1 cellular context compared by ENCODE assay signal in genomic region chr1:224503161-224504118, GRCh38.
TF ChIP-seq lines count a peak whose summit lies in the region.

No MANE protein-coding gene starts in this region.

TF ChIP-seq in K562, 482 proteins besides CTCF, POLR2A, EP300 and RAD21 (continued from another document and continues in another):
- TF ChIP-seq, protein P1, sequence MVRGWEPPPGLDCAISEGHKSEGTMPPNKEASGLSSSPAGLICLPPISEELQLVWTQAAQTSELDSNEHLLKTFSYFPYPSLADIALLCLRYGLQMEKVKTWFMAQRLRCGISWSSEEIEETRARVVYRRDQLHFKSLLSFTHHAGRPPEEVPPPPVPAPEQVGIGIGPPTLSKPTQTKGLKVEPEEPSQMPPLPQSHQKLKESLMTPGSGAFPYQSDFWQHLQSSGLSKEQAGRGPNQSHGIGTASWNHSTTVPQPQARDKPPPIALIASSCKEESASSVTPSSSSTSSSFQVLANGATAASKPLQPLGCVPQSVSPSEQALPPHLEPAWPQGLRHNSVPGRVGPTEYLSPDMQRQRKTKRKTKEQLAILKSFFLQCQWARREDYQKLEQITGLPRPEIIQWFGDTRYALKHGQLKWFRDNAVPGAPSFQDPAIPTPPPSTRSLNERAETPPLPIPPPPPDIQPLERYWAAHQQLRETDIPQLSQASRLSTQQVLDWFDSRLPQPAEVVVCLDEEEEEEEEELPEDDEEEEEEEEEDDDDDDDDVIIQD (CRISPR knock-in tag; IDR thresholded peaks at IDR 0.05): peak; percentile 65; the same call in 1 of the 2 replicates
- no peak for TF ChIP-seq ZNF133 (CRISPR knock-in tag; IDR thresholded peaks at IDR 0.05)
- TF ChIP-seq ZFPM2 (CRISPR knock-in tag; IDR thresholded peaks at IDR 0.05): no peak
- no peak for TF ChIP-seq TCF15 (CRISPR knock-in tag; IDR thresholded peaks at IDR 0.05)
- no peak for TF ChIP-seq ZNF217 (CRISPR knock-in tag; IDR thresholded peaks at IDR 0.05)
- peak; percentile 59; the same call in 1 of the 2 replicates for TF ChIP-seq ZNF316 (IDR thresholded peaks at IDR 0.05)
- TF ChIP-seq CC2D1A (IDR thresholded peaks at IDR 0.05): peak; percentile 96; the same call in 1 of the 2 replicates
- TF ChIP-seq STAT5B (CRISPR knock-in tag; IDR thresholded peaks at IDR 0.05): no peak
- TF ChIP-seq KLF10 (CRISPR knock-in tag; IDR thresholded peaks at IDR 0.05): no peak
- no peak for TF ChIP-seq RBM15 (IDR thresholded peaks at IDR 0.05; ENCODE audit: insufficient read depth, low read length)
- TF ChIP-seq, protein P2, sequence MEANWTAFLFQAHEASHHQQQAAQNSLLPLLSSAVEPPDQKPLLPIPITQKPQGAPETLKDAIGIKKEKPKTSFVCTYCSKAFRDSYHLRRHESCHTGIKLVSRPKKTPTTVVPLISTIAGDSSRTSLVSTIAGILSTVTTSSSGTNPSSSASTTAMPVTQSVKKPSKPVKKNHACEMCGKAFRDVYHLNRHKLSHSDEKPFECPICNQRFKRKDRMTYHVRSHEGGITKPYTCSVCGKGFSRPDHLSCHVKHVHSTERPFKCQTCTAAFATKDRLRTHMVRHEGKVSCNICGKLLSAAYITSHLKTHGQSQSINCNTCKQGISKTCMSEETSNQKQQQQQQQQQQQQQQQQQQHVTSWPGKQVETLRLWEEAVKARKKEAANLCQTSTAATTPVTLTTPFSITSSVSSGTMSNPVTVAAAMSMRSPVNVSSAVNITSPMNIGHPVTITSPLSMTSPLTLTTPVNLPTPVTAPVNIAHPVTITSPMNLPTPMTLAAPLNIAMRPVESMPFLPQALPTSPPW (CRISPR knock-in tag; IDR thresholded peaks at IDR 0.05): peak; percentile 95
- TF ChIP-seq HDGF (IDR thresholded peaks at IDR 0.05): peak; percentile 32
- TF ChIP-seq DEAF1 (CRISPR knock-in tag; IDR thresholded peaks at IDR 0.05): no peak
- peak; percentile 98 for TF ChIP-seq KLF13 (tag; IDR thresholded peaks at IDR 0.05; ENCODE audit: borderline replicate concordance, low read depth)
- no peak for TF ChIP-seq NR3C1 (CRISPR knock-in tag; IDR thresholded peaks at IDR 0.05)
- TF ChIP-seq BMI1 (IDR thresholded peaks at IDR 0.05; ENCODE audit: low read length): peak; percentile 44; the same call in 1 of the 2 replicates
- no peak for TF ChIP-seq ELK1 (CRISPR knock-in tag; IDR thresholded peaks at IDR 0.05)
- TF ChIP-seq ELF4 (CRISPR knock-in tag; IDR thresholded peaks at IDR 0.05): peak; percentile 65; the same call in 1 of the 2 replicates
- peak; percentile 96 for TF ChIP-seq LEF1 (IDR thresholded peaks at IDR 0.05)
- TF ChIP-seq RFX1 (IDR thresholded peaks at IDR 0.05): peak; percentile 80
- TF ChIP-seq TCFL5 (CRISPR knock-in tag; conservative IDR thresholded peaks at IDR 0.05): no peak; the same call in 1 of the 2 replicates
- peak; percentile 98 for TF ChIP-seq DMBX1 (CRISPR knock-in tag; IDR thresholded peaks at IDR 0.05; ENCODE audit: borderline replicate concordance)
- TF ChIP-seq SRF (CRISPR knock-in tag; IDR thresholded peaks at IDR 0.05): peak in 1 of 2 experiments; percentile 79; a peak in 3 of 4 replicates
- TF ChIP-seq RUNX1 (IDR thresholded peaks at IDR 0.05; ENCODE audit: low read depth): peak; percentile 97
- no peak for TF ChIP-seq FOXA1 (IDR thresholded peaks at IDR 0.05; ENCODE audit: borderline replicate concordance)
- TF ChIP-seq TRIM24 (IDR thresholded peaks at IDR 0.05): peak; percentile 99
- peak; percentile 86 for TF ChIP-seq ZBTB1 (CRISPR knock-in tag; IDR thresholded peaks at IDR 0.05; ENCODE audit: borderline replicate concordance, low read depth)
- TF ChIP-seq DNMT1 (IDR thresholded peaks at IDR 0.05): no peak
- TF ChIP-seq FOXK1 (CRISPR knock-in tag; IDR thresholded peaks at IDR 0.05; ENCODE audit: borderline replicate concordance): 0 out of 2 replicates have a peak, but pooled peaks have one; percentile 72
- TF ChIP-seq MITF (IDR thresholded peaks at IDR 0.05): peak; percentile 95
- TF ChIP-seq KLF6 (CRISPR knock-in tag; IDR thresholded peaks at IDR 0.05; ENCODE audit: borderline replicate concordance): peak; percentile 71; the same call in 1 of the 2 replicates
- TF ChIP-seq ZBTB9 (CRISPR knock-in tag; IDR thresholded peaks at IDR 0.05): peak; percentile 93
- peak; percentile 80 for TF ChIP-seq CEBPB (tag; IDR thresholded peaks at IDR 0.05)
- peak; percentile 82 to 86 for TF ChIP-seq NRF1 (conservative IDR thresholded peaks at IDR 0.05 in 1 of 2, IDR thresholded peaks at IDR 0.05 in 1 of 2)
- no peak for TF ChIP-seq NFIX (CRISPR knock-in tag; IDR thresholded peaks at IDR 0.05; ENCODE audit: low read depth)
- TF ChIP-seq PCBP1 (IDR thresholded peaks at IDR 0.05; ENCODE audit: low read depth, low read length, poor library complexity, severe bottlenecking): peak; percentile 99
- TF ChIP-seq SRSF7 (optimal IDR thresholded peaks at IDR 0.05; ENCODE audit: low read depth, low read length): no peak
- peak; percentile 86 for TF ChIP-seq MTA1 (IDR thresholded peaks at IDR 0.05; ENCODE audit: borderline replicate concordance)
- peak in 1 of 2 experiments; percentile 98; a peak in 2 of 3 replicates for TF ChIP-seq CBX3 (IDR thresholded peaks at IDR 0.05; ENCODE audit: borderline replicate concordance in 1 of 2, low read length in 2 of 2)
- no peak for TF ChIP-seq ZNF717 (CRISPR knock-in tag; IDR thresholded peaks at IDR 0.05)
- TF ChIP-seq NEUROD1 (IDR thresholded peaks at IDR 0.05; ENCODE audit: borderline replicate concordance, low read depth, low read length, partially characterized antibody): peak; percentile 91
- no peak for TF ChIP-seq POLR2H (tag; IDR thresholded peaks at IDR 0.05; ENCODE audit: low read depth)
- TF ChIP-seq, protein P3, sequence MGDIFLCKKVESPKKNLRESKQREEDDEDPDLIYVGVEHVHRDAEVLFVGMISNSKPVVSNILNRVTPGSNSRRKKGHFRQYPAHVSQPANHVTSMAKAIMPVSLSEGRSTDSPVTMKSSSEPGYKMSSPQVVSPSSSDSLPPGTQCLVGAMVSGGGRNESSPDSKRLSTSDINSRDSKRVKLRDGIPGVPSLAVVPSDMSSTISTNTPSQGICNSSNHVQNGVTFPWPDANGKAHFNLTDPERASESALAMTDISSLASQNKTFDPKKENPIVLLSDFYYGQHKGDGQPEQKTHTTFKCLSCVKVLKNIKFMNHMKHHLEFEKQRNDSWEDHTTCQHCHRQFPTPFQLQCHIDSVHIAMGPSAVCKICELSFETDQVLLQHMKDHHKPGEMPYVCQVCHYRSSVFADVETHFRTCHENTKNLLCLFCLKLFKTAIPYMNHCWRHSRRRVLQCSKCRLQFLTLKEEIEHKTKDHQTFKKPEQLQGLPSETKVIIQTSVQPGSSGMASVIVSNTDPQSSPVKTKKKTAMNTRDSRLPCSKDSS (IDR thresholded peaks at IDR 0.05; ENCODE audit: low read depth, partially characterized antibody): no peak
- TF ChIP-seq, protein P4, sequence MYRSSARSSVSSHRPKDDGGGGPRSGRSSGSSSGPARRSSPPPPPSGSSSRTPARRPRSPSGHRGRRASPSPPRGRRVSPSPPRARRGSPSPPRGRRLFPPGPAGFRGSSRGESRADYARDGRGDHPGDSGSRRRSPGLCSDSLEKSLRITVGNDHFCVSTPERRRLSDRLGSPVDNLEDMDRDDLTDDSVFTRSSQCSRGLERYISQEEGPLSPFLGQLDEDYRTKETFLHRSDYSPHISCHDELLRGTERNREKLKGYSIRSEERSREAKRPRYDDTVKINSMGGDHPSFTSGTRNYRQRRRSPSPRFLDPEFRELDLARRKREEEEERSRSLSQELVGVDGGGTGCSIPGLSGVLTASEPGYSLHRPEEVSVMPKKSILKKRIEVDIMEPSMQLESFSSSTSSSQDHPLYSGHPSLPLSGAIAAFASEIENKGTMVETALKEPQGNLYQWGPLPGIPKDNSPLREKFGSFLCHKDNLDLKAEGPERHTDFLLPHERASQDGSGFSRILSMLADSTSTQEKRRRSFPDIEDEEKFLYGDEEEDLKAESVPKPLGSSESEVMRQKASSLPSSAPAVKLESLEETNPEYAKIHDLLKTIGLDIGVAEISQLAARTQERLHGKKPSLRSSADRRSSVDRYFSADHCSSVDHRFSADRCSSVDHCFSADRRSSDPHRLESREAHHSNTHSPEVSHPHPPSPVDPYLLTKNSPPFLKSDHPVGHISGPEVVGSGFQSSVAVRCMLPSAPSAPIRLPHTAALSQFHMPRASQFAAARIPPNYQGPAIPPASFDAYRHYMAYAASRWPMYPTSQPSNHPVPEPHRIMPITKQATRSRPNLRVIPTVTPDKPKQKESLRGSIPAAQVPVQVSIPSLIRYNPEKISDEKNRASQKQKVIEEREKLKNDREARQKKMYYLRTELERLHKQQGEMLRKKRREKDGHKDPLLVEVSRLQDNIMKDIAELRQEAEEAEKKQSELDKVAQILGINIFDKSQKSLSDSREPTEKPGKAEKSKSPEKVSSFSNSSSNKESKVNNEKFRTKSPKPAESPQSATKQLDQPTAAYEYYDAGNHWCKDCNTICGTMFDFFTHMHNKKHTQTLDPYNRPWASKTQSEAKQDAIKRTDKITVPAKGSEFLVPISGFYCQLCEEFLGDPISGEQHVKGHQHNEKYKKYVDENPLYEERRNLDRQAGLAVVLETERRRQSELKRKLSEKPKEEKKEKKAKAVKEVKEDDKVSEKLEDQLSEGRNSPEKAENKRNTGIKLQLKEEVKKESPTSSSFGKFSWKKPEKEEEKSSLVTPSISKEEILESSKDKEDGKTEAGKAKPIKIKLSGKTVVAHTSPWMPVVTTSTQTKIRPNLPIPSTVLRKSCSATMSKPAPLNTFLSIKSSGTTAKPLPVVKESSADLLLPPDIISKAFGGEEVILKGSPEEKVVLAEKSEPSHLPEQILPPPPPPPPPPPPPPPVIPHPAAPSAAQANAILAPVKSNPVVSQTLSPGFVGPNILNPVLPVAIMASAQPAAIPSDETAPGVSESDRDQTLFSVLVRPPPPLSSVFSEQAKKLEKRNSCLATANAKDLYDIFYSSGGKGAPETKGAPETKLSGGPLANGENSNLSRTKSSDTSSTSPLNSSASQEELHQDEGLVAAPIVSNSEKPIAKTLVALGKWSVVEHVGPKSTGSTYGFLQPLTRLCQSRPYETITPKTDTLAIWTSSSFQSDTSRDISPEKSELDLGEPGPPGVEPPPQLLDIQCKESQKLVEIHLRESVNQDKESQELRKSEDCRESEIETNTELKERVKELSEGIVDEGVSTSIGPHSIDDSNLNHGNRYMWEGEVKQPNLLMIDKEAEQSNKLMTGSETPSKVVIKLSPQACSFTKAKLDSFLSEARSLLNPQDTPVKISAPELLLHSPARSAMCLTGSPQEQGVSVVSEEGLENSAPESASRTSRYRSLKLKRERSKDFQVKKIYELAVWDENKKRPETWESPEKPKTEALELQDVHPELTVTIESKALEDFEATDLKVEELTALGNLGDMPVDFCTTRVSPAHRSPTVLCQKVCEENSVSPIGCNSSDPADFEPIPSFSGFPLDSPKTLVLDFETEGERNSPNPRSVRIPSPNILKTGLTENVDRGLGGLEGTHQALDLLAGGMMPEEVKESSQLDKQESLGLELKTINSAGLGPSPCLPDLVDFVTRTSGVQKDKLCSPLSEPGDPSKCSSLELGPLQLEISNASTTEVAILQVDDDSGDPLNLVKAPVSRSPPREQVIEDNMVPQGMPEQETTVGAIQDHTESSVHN (IDR thresholded peaks at IDR 0.05; ENCODE audit: borderline replicate concordance in 1 of 2, low read depth in 1 of 2): peak in 1 of 2 experiments; percentile 96; a peak in 2 of 4 replicates
- TF ChIP-seq ZZZ3 (IDR thresholded peaks at IDR 0.05): no peak
- peak; percentile 91 for TF ChIP-seq ZNF311 (CRISPR knock-in tag; IDR thresholded peaks at IDR 0.05)
- no peak; the same call in 1 of the 2 replicates for TF ChIP-seq BCL6 (CRISPR knock-in tag; IDR thresholded peaks at IDR 0.05)
- peak; percentile 53 for TF ChIP-seq TAF1 (IDR thresholded peaks at IDR 0.05; ENCODE audit: control insufficient read depth, extremely low read depth, insufficient read depth, low read length, severe bottlenecking)
- peak; percentile 87 for TF ChIP-seq ZNF431 (CRISPR knock-in tag; IDR thresholded peaks at IDR 0.05)
- TF ChIP-seq ZNF785 (CRISPR knock-in tag; IDR thresholded peaks at IDR 0.05): no peak
- no peak for TF ChIP-seq ZNF165 (CRISPR knock-in tag; IDR thresholded peaks at IDR 0.05; ENCODE audit: borderline replicate concordance)
